Comparison of ENCODE assay signal across 2 cellular contexts in the genomic region with DNA sequence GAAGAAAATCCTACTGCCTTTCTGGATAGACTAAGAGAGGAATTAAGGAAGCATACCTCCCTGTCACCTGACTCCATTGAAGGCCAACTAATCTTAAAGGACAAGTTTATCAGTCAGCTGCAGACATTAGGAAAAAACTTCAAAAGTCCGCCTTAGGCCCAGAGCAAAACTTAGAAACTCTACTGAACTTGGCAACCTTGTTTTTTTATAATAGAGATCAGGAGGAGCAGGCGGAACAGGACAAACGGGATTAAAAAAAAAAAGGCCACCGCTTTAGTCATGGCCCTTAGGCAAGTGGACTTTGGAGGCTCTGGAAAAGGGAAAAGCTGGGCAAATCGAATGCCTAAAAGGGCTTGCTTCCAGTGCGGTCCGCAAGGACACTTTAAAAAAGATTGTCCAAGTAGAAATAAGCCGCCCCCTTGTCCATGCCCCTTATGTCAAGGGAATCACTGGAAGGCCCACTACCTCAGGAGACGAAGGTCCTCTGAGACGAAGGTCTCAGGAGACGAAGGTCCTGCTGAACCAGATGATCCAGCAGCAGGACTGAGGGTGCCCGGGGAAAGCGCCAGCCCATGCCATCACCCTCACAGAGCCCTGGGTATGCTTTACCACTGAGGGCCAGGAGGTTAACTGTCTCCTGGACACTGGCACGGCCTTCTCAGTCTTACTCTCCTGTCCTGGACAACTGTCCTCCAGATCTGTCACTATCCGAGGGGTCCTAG.
TF ChIP-seq lines count a peak whose summit lies in the region.
"Not testable (repeated sequence)": the region's sequence is repeated elsewhere in the genome, so short reads cannot be mapped to it uniquely, and the experiment has no call there.

No MANE protein-coding gene starts in this region.

TF ChIP-seq in K562, 482 proteins besides CTCF, POLR2A, EP300 and RAD21:
- TF ChIP-seq SP1 (CRISPR knock-in tag; IDR thresholded peaks at IDR 0.05) = 0 out of 2 replicates have a peak, but pooled peaks have one; percentile 24
- TF ChIP-seq, protein P1, sequence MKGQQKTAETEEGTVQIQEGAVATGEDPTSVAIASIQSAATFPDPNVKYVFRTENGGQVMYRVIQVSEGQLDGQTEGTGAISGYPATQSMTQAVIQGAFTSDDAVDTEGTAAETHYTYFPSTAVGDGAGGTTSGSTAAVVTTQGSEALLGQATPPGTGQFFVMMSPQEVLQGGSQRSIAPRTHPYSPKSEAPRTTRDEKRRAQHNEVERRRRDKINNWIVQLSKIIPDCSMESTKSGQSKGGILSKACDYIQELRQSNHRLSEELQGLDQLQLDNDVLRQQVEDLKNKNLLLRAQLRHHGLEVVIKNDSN (CRISPR knock-in tag; IDR thresholded peaks at IDR 0.05) = peak; percentile 18; the same call in 1 of the 2 replicates
- TF ChIP-seq BHLHE40 (IDR thresholded peaks at IDR 0.05; ENCODE audit: low read length) = peak; percentile 34; the same call in 1 of the 2 replicates
- TF ChIP-seq MEIS2 (IDR thresholded peaks at IDR 0.05; ENCODE audit: partially characterized antibody) = peak; percentile 18
- TF ChIP-seq NCOR1 (IDR thresholded peaks at IDR 0.05) = peak; percentile 36
- 0 out of 2 replicates have a peak, but pooled peaks have one; percentile 32 for TF ChIP-seq LEF1 (IDR thresholded peaks at IDR 0.05)
- TF ChIP-seq DPF2 (IDR thresholded peaks at IDR 0.05) = peak; percentile 56
- peak; percentile 81 for TF ChIP-seq ARID1B (IDR thresholded peaks at IDR 0.05)
- peak; percentile 45; the same call in 1 of the 2 replicates for TF ChIP-seq CBFA2T2 (conservative IDR thresholded peaks at IDR 0.05)
- 0 out of 2 replicates have a peak, but pooled peaks have one; percentile 1 for TF ChIP-seq ATF7 (IDR thresholded peaks at IDR 0.05)
- TF ChIP-seq RAD51 (IDR thresholded peaks at IDR 0.05; ENCODE audit: borderline replicate concordance, low read depth) = peak; percentile 62
- peak; percentile 21; the same call in 1 of the 2 replicates for TF ChIP-seq TEAD4 (IDR thresholded peaks at IDR 0.05; ENCODE audit: low read length)
- not testable (repeated sequence) for TF ChIP-seq TEAD4 (CRISPR knock-in tag; IDR thresholded peaks at IDR 0.05; ENCODE audit: borderline replicate concordance)
- TF ChIP-seq SOX6 (IDR thresholded peaks at IDR 0.05) = peak; percentile 16; the same call in 1 of the 2 replicates
- TF ChIP-seq L3MBTL2 (IDR thresholded peaks at IDR 0.05) = peak; percentile 19; the same call in 1 of the 2 replicates
- TF ChIP-seq SMARCE1 (IDR thresholded peaks at IDR 0.05) = peak; percentile 54; the same call in 1 of the 2 replicates
- TF ChIP-seq ZNF384 (IDR thresholded peaks at IDR 0.05; ENCODE audit: low read depth, low read length) = peak; percentile 55
- peak; percentile 76 for TF ChIP-seq TCF3 (CRISPR knock-in tag; IDR thresholded peaks at IDR 0.05)
- peak; percentile 54; the same call in 1 of the 2 replicates for TF ChIP-seq ZFX (CRISPR knock-in tag; IDR thresholded peaks at IDR 0.05)
- peak; percentile 54 for TF ChIP-seq CBFA2T3 (IDR thresholded peaks at IDR 0.05)
- TF ChIP-seq ADNP (tag; IDR thresholded peaks at IDR 0.05) = 0 out of 2 replicates have a peak, but pooled peaks have one; percentile 19
- TF ChIP-seq TAL1 (IDR thresholded peaks at IDR 0.05) = peak; percentile 57
- TF ChIP-seq CXXC5 (CRISPR knock-in tag; IDR thresholded peaks at IDR 0.05) = peak; percentile 21; the same call in 1 of the 2 replicates
- TF ChIP-seq SMARCA4 (IDR thresholded peaks at IDR 0.05) = peak; percentile 60; the same call in 1 of the 2 replicates

TF ChIP-seq in liver, 16 proteins besides CTCF, POLR2A, EP300 and RAD21:
- peak in 1 of 2 donors; percentile 69 for TF ChIP-seq HNF4A (conservative IDR thresholded peaks at IDR 0.05)
